Comparison of ENCODE assay signal across 9 cellular contexts in genomic region chr18:23619388-23619873, GRCh38. TPM values are rescaled to one million over a fixed set of nuclear protein-coding genes. Genes with fewer than 3 reads are reported as not detected.
A peak's percentile ranks its signal among the peaks of the same experiment; 100 is the strongest.
DNase-seq lines count a peak whose midpoint lies in the region; ATAC-seq and TF ChIP-seq lines count a peak whose summit lies in the region.
"Had no signal": no experiment of that assay in that cellular context is flagged by ENCODE, and none has a peak within 500 bp of the region (broad histone marks: within the 10 kb centered on the region; RNA-seq: fewer than 3 reads in every experiment).

No MANE protein-coding gene starts in this region.

- peaks cover 0 to 13% of the 10 kb centered on the region in 2 donors for H3K4me1 ChIP-seq in right atrium auricular region

- H3K4me3 ChIP-seq in right atrium auricular region (peak overlapping the region; percentile 37 to 54), retinal pigment epithelial cell (ENCODE audit: low read length) (peak overlapping the region; percentile 47)

- no peaks in the 10 kb centered on the region for H3K9me3 Mint-ChIP-seq in activated T-cell treated with anti-CD3 and anti-CD28 coated beads, Interleukin-2, amount 50 U/mL, for 24 hours

- H3K27ac ChIP-seq in right atrium auricular region, result peak overlapping the region; percentile 22 to 53

- no peak overlapping the region for H3K27ac Mint-ChIP-seq in activated T-cell treated with anti-CD3 and anti-CD28 coated beads, Interleukin-2, amount 50 U/mL, for 24 hours

- H3K9me3 ChIP-seq in right atrium auricular region, result no peaks in the 10 kb centered on the region

- no peaks in the 10 kb centered on the region for H3K27me3 ChIP-seq in right atrium auricular region

- peak overlapping the region; percentile 57 for H3K4me3 Mint-ChIP-seq in activated T-cell treated with anti-CD3 and anti-CD28 coated beads, Interleukin-2, amount 50 U/mL, for 24 hours

- no peak for TF ChIP-seq CTCF in right atrium auricular region (IDR thresholded peaks at IDR 0.05)
- TF ChIP-seq CTCF in retinal pigment epithelial cell (conservative IDR thresholded peaks at IDR 0.05; ENCODE audit: low read depth, low read length), result no peak

- H3K36me3 Mint-ChIP-seq in activated T-cell treated with anti-CD3 and anti-CD28 coated beads, Interleukin-2, amount 50 U/mL, for 24 hours (ENCODE audit: low read depth), result no peaks in the 10 kb centered on the region

- peaks cover 38% of the 10 kb centered on the region for H3K27me3 Mint-ChIP-seq in activated T-cell treated with anti-CD3 and anti-CD28 coated beads, Interleukin-2, amount 50 U/mL, for 24 hours

- no peaks in the 10 kb centered on the region for H3K36me3 ChIP-seq in right atrium auricular region

- DNase-seq in CD1c-positive myeloid dendritic cell (ENCODE audit: extremely low spot score) (peak; percentile 20), right atrium auricular region (ENCODE audit: low spot score) (peak; percentile 59), retinal pigment epithelial cell (ENCODE audit: low read depth) (no peak), DMS79 treated with DMSO at 0.1 percent for 48 hours (lab: John Stamatoyannopoulos, UW) (no peak), pons (ENCODE audit: low spot score) (no peak), DMS114 treated with DMSO at 0.1 percent for 48 hours (lab: John Stamatoyannopoulos, UW; ENCODE audit: unreplicated experiment) (no peak)
- peak; percentile 38 for DNase-seq in activated T-cell treated with anti-CD3 and anti-CD28 coated beads, Interleukin-2, amount 50 U/mL, for 24 hours

- peaks cover 8% of the 10 kb centered on the region for H3K4me1 Mint-ChIP-seq in activated T-cell treated with anti-CD3 and anti-CD28 coated beads, Interleukin-2, amount 50 U/mL, for 24 hours (ENCODE audit: low read depth)

- peak; percentile 14 for ATAC-seq in GM21619 (IDR thresholded peaks at IDR 0.05; ENCODE audit: unreplicated experiment)

RNA-seq across cellular contexts. Expression of gene NPC1, which starts 33.1 kb away (rescaled TPM):
- 10 to 100 TPM; 16.2 to 26.4 TPM for total RNA-seq in right atrium auricular region

RNA-seq across cellular contexts. Expression of gene ANKRD29, which starts 43.3 kb away (rescaled TPM):
- 1 to 10 TPM; 2.2 to 3.5 TPM for total RNA-seq in right atrium auricular region
- total RNA-seq: HT1080 had no signal

Comparison
In these comparisons a context has a peak if more than half of its experiments do, and no peak if none do; other contexts are left out.
1. DNase-seq: peak in CD1c-positive myeloid dendritic cell (single experiment), activated T-cell treated with anti-CD3 and anti-CD28 coated beads, Interleukin-2, amount 50 U/mL, for 24 hours (single experiment) and right atrium auricular region (single experiment); none in retinal pigment epithelial cell (single experiment), DMS79 treated with DMSO at 0.1 percent for 48 hours (single experiment), pons (single experiment) and DMS114 treated with DMSO at 0.1 percent for 48 hours (single experiment).